ENCODE assay signal across 15 cellular contexts in the genomic region with DNA sequence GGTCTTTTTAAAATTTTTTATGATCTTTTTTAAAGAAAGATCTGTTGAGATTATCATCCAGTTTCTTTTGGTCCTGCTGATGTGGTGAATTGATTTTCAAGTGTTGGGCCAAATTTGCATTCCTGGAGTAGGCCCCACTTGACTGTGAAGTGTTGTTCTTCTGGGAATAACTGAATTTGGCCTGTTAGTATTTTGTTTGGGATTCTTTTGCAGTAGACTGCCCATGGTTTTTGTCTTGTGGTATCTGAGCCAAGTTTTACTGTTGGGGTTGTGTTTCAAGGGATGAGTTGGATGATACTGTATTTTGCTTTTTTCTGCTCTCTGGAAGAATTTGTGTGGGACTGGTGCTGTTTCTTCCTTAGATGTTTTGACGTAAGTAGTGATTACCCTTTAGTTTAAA. TPM values are rescaled to one million over a fixed set of nuclear protein-coding genes. Genes with fewer than 3 reads are reported as not detected.
DNase-seq lines count a peak whose midpoint lies in the region; ATAC-seq and TF ChIP-seq lines count a peak whose summit lies in the region.
"Had no signal": no experiment of that assay in that cellular context is flagged by ENCODE, and none has a peak within 500 bp of the region (broad histone marks: within the 10 kb centered on the region; RNA-seq: fewer than 3 reads in every experiment).

No MANE protein-coding gene starts in this region.

- peaks cover 28% of the 10 kb centered on the region for H3K4me1 Mint-ChIP-seq in stimulated activated naive CD8-positive, alpha-beta T cell treated with anti-CD3 and anti-CD28 coated beads, Interleukin-15, Interleukin-2, amounts not matched to agents 100 ng/mL and 50 ng/mL, for 24 hours (ENCODE audit: low read depth)

- peak overlapping the region; percentile 32 for H3K27ac Mint-ChIP-seq in stimulated activated naive CD8-positive, alpha-beta T cell treated with anti-CD3 and anti-CD28 coated beads, Interleukin-15, Interleukin-2, amounts not matched to agents 100 ng/mL and 50 ng/mL, for 24 hours

- H3K4me3 Mint-ChIP-seq in stimulated activated naive CD8-positive, alpha-beta T cell treated with anti-CD3 and anti-CD28 coated beads, Interleukin-15, Interleukin-2, amounts not matched to agents 100 ng/mL and 50 ng/mL, for 24 hours = no peak overlapping the region

- H3K36me3 Mint-ChIP-seq in stimulated activated naive CD8-positive, alpha-beta T cell treated with anti-CD3 and anti-CD28 coated beads, Interleukin-15, Interleukin-2, amounts not matched to agents 100 ng/mL and 50 ng/mL, for 24 hours (ENCODE audit: low read depth) = peaks cover 65% of the 10 kb centered on the region

- H3K4me3 ChIP-seq in fibroblast of the aortic adventitia (ENCODE audit: low read depth, low read length) = no peak overlapping the region
- H3K4me3 ChIP-seq: uterus had no signal

- no peak for ATAC-seq in stimulated activated naive CD8-positive, alpha-beta T cell treated with anti-CD3 and anti-CD28 coated beads, Interleukin-15, Interleukin-2, amounts not matched to agents 100 U/mL and 50 U/mL, for 24 hours
- ATAC-seq in HG03432 (IDR thresholded peaks at IDR 0.05; ENCODE audit: unreplicated experiment) (peak; percentile 3), GM18858 (IDR thresholded peaks at IDR 0.05; ENCODE audit: unreplicated experiment) (no peak), HG03196 (IDR thresholded peaks at IDR 0.05; ENCODE audit: unreplicated experiment) (no peak)

- no peak for DNase-seq in stimulated activated naive CD8-positive, alpha-beta T cell treated with anti-CD3 and anti-CD28 coated beads, Interleukin-15, Interleukin-2, amounts not matched to agents 100 U/mL and 50 U/mL, for 24 hours
- DNase-seq in fibroblast of the aortic adventitia (ENCODE audit: low read depth) (peak; percentile 4), HT-29 (ENCODE audit: low spot score) (no peak)
- DNase-seq in stimulated activated CD4-positive, alpha-beta T cell treated with anti-CD3 and anti-CD28 coated beads, Interleukin-4, amount 100 ng/mL, for 4 hours = no peak
- DNase-seq: activated CD8-positive, alpha-beta memory T cell treated with anti-CD3 and anti-CD28 coated beads, Interleukin-2, amount 50 U/mL, for 4 hours; AML-193; HCEC 1CT; NCI-H1092 treated with DMSO at 0.1 percent for 48 hours; NCI-H510A; uterus had no signal

- no peaks in the 10 kb centered on the region for H3K9me3 Mint-ChIP-seq in stimulated activated naive CD8-positive, alpha-beta T cell treated with anti-CD3 and anti-CD28 coated beads, Interleukin-15, Interleukin-2, amounts not matched to agents 100 ng/mL and 50 ng/mL, for 24 hours

- TF ChIP-seq CTCF in fibroblast of the aortic adventitia (IDR thresholded peaks at IDR 0.05; ENCODE audit: insufficient read depth, low read length) = no peak

- H3K27me3 Mint-ChIP-seq in stimulated activated naive CD8-positive, alpha-beta T cell treated with anti-CD3 and anti-CD28 coated beads, Interleukin-15, Interleukin-2, amounts not matched to agents 100 ng/mL and 50 ng/mL, for 24 hours = no peaks in the 10 kb centered on the region

RNA-seq across cellular contexts. Expression of a gene that starts 4.0 kb away (rescaled TPM):
- total RNA-seq in fibroblast of the aortic adventitia (ENCODE audit: low replicate concordance) = 0.18 and 0.82 TPM in 2 replicates
- not detected in 2 replicates for total RNA-seq in HT-29 (2014; rRNA removed; shearing (Covaris generic))
- total RNA-seq: Daoy had no signal

RNA-seq across cellular contexts. Expression of a gene that starts 45.8 kb away (rescaled TPM):
- 14.4 and 27.4 TPM in 2 replicates for total RNA-seq in fibroblast of the aortic adventitia (ENCODE audit: low replicate concordance)
- total RNA-seq in HT-29 (2014; rRNA removed; shearing (Covaris generic)) = 28.4 and 74.1 TPM in 2 replicates
